ENCODE assay signal across 15 cellular contexts in the genomic region with DNA sequence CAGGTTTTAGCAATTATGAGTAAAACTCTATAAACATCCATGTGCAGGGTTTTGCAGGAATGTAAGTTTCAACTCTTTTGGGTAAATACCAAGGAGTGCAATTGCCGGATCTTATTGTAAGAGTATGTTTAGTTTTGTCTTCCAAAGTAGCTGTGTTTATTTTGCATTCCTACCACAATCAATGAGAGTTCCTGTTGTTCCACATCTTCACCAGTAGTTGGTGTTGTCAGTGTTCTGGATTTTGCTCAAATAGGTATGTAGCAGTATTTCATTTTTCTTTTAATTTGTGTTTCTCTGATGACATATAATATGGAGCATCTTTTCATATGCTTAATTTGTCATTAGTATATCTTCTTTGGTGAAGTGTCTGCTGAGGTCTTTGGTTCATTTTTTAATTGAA.
A peak's percentile ranks its signal among the peaks of the same experiment; 100 is the strongest.
DNase-seq lines count a peak whose midpoint lies in the region; ATAC-seq, FAIRE-seq and TF ChIP-seq lines count a peak whose summit lies in the region.
"Had no signal": no experiment of that assay in that cellular context is flagged by ENCODE, and none has a peak within 500 bp of the region (broad histone marks: within the 10 kb centered on the region; RNA-seq: fewer than 3 reads in every experiment).

No MANE protein-coding gene starts in this region.

- ATAC-seq in HG02763 (IDR thresholded peaks at IDR 0.05; ENCODE audit: unreplicated experiment): no peak
- ATAC-seq: Right ventricle myocardium inferior had no signal

- H3K4me3 ChIP-seq in fibroblast of pulmonary artery (replicated peaks; ENCODE audit: low read depth, low read length): no peak overlapping the region

- DNase-seq in AG08396 (ENCODE audit: low spot score) (peak; percentile 29), GM13977 (ENCODE audit: low spot score) (no peak), RKO (ENCODE audit: low spot score) (peak; percentile 28), fibroblast of pulmonary artery (ENCODE audit: low read depth) (peak; percentile 22), GM19239 (ENCODE audit: insufficient read length, low spot score) (no peak), ureter (ENCODE audit: low spot score) (no peak), posterior vena cava (ENCODE audit: low spot score) (no peak)
- DNase-seq: amniotic stem cell; effector memory CD4-positive, alpha-beta T cell; GOT3; NCI-H345; posterior cingulate gyrus; stimulated activated naive CD4-positive, alpha-beta T cell had no signal

- peak; percentile 33 for TF ChIP-seq CTCF in GM13977 (IDR thresholded peaks at IDR 0.05; ENCODE audit: extremely low read depth, insufficient read depth, missing control alignments)
- TF ChIP-seq CTCF in fibroblast of pulmonary artery (IDR thresholded peaks at IDR 0.05; ENCODE audit: low read length, missing control alignments): peak; percentile 51

- intact Hi-C loops in posterior vena cava (cut with DNase I): no loop called here

- in situ Hi-C loops in GM13977 (cut with MboI; ENCODE audit: low pct_unique_long_range_greater_than_20kb, low sequenced_read_pairs, unreplicated experiment): no loop called here

- FAIRE-seq in GM19239 (lab: Jason Lieb, UNC): no peak

Comparison
In these comparisons a context has a peak if more than half of its experiments do, and no peak if none do; other contexts are left out.
1. DNase-seq: peak in AG08396 (single experiment), RKO (single experiment) and fibroblast of pulmonary artery (single experiment); none in GM13977 (single experiment), GM19239 (single experiment), ureter (single experiment) and posterior vena cava (single experiment).